ENCODE assay signal across 9 cellular contexts in genomic region chr17:81341347-81342061, GRCh38. TPM values are rescaled to one million over a fixed set of nuclear protein-coding genes. Genes with fewer than 3 reads are reported as not detected.
A peak's percentile ranks its signal among the peaks of the same experiment; 100 is the strongest.
DNase-seq lines count a peak whose midpoint lies in the region; ATAC-seq, FAIRE-seq and TF ChIP-seq lines count a peak whose summit lies in the region.
"Had no signal": no experiment of that assay in that cellular context is flagged by ENCODE, and none has a peak within 500 bp of the region (broad histone marks: within the 10 kb centered on the region; RNA-seq: fewer than 3 reads in every experiment).

No MANE protein-coding gene starts in this region.

- H3K4me1 Mint-ChIP-seq in activated CD4-positive, alpha-beta T cell treated with anti-CD3 and anti-CD28 coated beads, Interleukin-2, amount 10 ng/mL, durations not matched to agents 24 days and 14 days: peaks cover 7% of the 10 kb centered on the region

- H3K36me3 ChIP-seq in esophagus muscularis mucosa (no peaks in the 10 kb centered on the region), muscle layer of duodenum (ENCODE audit: control insufficient read depth in 1 of 2, insufficient read depth in 2 of 2, low read length in 2 of 2) (peaks cover 0 to 3% of the 10 kb centered on the region in 2 donors), upper lobe of right lung (no peaks in the 10 kb centered on the region)

- H3K4me3 Mint-ChIP-seq in activated CD4-positive, alpha-beta T cell treated with anti-CD3 and anti-CD28 coated beads, Interleukin-2, amount 10 ng/mL, durations not matched to agents 24 days and 14 days: no peak overlapping the region

- TF ChIP-seq POLR2A in esophagus muscularis mucosa (IDR thresholded peaks at IDR 0.05; ENCODE audit: low read depth) (no peak), GM12892 (IDR thresholded peaks at IDR 0.05; ENCODE audit: low read depth, low read length) (no peak)

- TF ChIP-seq CTCF in esophagus muscularis mucosa (IDR thresholded peaks at IDR 0.05): no peak
- TF ChIP-seq CTCF in upper lobe of right lung (IDR thresholded peaks at IDR 0.05): no peak

- WGBS in esophagus muscularis mucosa: 16% methylated on average over 19 of the region's 90 CpGs

- no peak overlapping the region for H3K27ac Mint-ChIP-seq in activated CD4-positive, alpha-beta T cell treated with anti-CD3 and anti-CD28 coated beads, Interleukin-2, amount 10 ng/mL, durations not matched to agents 24 days and 14 days

- H3K36me3 Mint-ChIP-seq in activated CD4-positive, alpha-beta T cell treated with anti-CD3 and anti-CD28 coated beads, Interleukin-2, amount 10 ng/mL, durations not matched to agents 24 days and 14 days (ENCODE audit: low read depth): peaks cover 4% of the 10 kb centered on the region

- peaks cover 42% of the 10 kb centered on the region for H3K27me3 Mint-ChIP-seq in activated CD4-positive, alpha-beta T cell treated with anti-CD3 and anti-CD28 coated beads, Interleukin-2, amount 10 ng/mL, durations not matched to agents 24 days and 14 days

- DNase-seq in activated CD4-positive, alpha-beta T cell treated with anti-CD3 and anti-CD28 coated beads, Interleukin-2, amount 10 ng/mL, durations not matched to agents 24 days and 14 days: peak; percentile 61
- no peak for DNase-seq in activated CD4-positive, alpha-beta T cell treated with anti-CD3 and anti-CD28 coated beads for 4 hours
- DNase-seq in esophagus muscularis mucosa (ENCODE audit: extremely low spot score) (no peak), upper lobe of right lung (no peak), NCI-H2081 treated with DMSO at 0.1 percent for 48 hours (lab: John Stamatoyannopoulos, UW) (no peak), activated T-cell treated with anti-CD3 and anti-CD28 coated beads for 4 hours (no peak), GM12892 (ENCODE audit: insufficient read length) (no peak)
- DNase-seq: stimulated activated CD4-positive, alpha-beta T cell treated with anti-CD3 and anti-CD28 coated beads, Interleukin-2, amount 100 ng/mL, for 48 hours had no signal

- peak overlapping the region; percentile 91 to 99 (median 96) for H3K27ac ChIP-seq in esophagus muscularis mucosa (replicated peaks in 1 of 4)
- peak overlapping the region; percentile 94 for H3K27ac ChIP-seq in muscle layer of duodenum (ENCODE audit: low read length)
- H3K27ac ChIP-seq in upper lobe of right lung: peak overlapping the region; percentile 93

- H3K4me1 ChIP-seq in esophagus muscularis mucosa (peaks cover 43 to 75% (median 68%) of the 10 kb centered on the region in 4 donors), muscle layer of duodenum (ENCODE audit: control insufficient read depth in 1 of 2, insufficient read depth in 2 of 2, low read length in 2 of 2) (peaks cover 17 to 47% of the 10 kb centered on the region in 2 donors), upper lobe of right lung (peaks cover 44% of the 10 kb centered on the region)

- no peaks in the 10 kb centered on the region for H3K9me3 Mint-ChIP-seq in activated CD4-positive, alpha-beta T cell treated with anti-CD3 and anti-CD28 coated beads, Interleukin-2, amount 10 ng/mL, durations not matched to agents 24 days and 14 days

- no peak for FAIRE-seq in GM12892 (lab: Jason Lieb, UNC)

- H3K9me3 ChIP-seq in esophagus muscularis mucosa: no peaks in the 10 kb centered on the region
- H3K9me3 ChIP-seq in muscle layer of duodenum (ENCODE audit: control insufficient read depth in 1 of 2, low read length in 2 of 2): no peaks in the 10 kb centered on the region
- H3K9me3 ChIP-seq in upper lobe of right lung: no peaks in the 10 kb centered on the region

- TF ChIP-seq EP300 in esophagus muscularis mucosa (IDR thresholded peaks at IDR 0.05): no peak

- ATAC-seq in upper lobe of right lung: no peak

- no peaks in the 10 kb centered on the region for H3K27me3 ChIP-seq in esophagus muscularis mucosa
- no peaks in the 10 kb centered on the region for H3K27me3 ChIP-seq in muscle layer of duodenum (ENCODE audit: low read depth, low read length)
- no peaks in the 10 kb centered on the region for H3K27me3 ChIP-seq in upper lobe of right lung

- intact Hi-C loops in activated CD4-positive, alpha-beta T cell treated with anti-CD3 and anti-CD28 coated beads, Interleukin-2, amount 10 ng/mL, durations not matched to agents 24 days and 14 days (cut with micrococcal nuclease): no loop called here
- intact Hi-C loops in esophagus muscularis mucosa (cut with DNase I) (loop anchor here (1.0 kb wide), 1 partner anchor 55 kb away; no protein-coding TSS in a partner anchor), upper lobe of right lung (cut with DNase I) (no loop called here)

- H3K4me3 ChIP-seq in esophagus muscularis mucosa: peak overlapping the region; percentile 70 to 96 (median 80)
- H3K4me3 ChIP-seq in muscle layer of duodenum (ENCODE audit: low read depth in 1 of 2, low read length in 2 of 2): peak overlapping the region; percentile 46 to 90
- H3K4me3 ChIP-seq in upper lobe of right lung: peak overlapping the region; percentile 88

RNA-seq across cellular contexts. Expression of gene SLC38A10, which starts 46.4 kb away (rescaled TPM):
- 98.0 and 105 TPM in 2 replicates for total RNA-seq in activated CD4-positive, alpha-beta T cell treated with anti-CD3 and anti-CD28 coated beads, Interleukin-2, amount 10 ng/mL, durations not matched to agents 24 days and 14 days
- total RNA-seq in esophagus muscularis mucosa: 100 to 1,000 TPM in 2 of 4 donors, 10 to 100 TPM in 2; 78.0 to 103 (median 93.4) TPM
- 87.3 TPM for total RNA-seq in upper lobe of right lung
- 20.1 TPM for polyA plus RNA-seq in GM12892 (2012; ENCODE audit: missing spikeins)

RNA-seq across cellular contexts. Expression of gene BAHCC1, which starts 53.8 kb away (rescaled TPM):
- 0.05 TPM in 1 of 2 replicates, not detected in the other for total RNA-seq in activated CD4-positive, alpha-beta T cell treated with anti-CD3 and anti-CD28 coated beads, Interleukin-2, amount 10 ng/mL, durations not matched to agents 24 days and 14 days
- total RNA-seq in esophagus muscularis mucosa: 10 to 100 TPM; 15.9 to 38.1 (median 21.1) TPM
- 23.3 TPM for total RNA-seq in upper lobe of right lung
- polyA plus RNA-seq in GM12892 (2012; ENCODE audit: missing spikeins): not detected

Comparison
In these comparisons a context has a peak if more than half of its experiments do, and no peak if none do; other contexts are left out.
1. RNA of gene BAHCC1, which starts 53.8 kb away (total RNA-seq): 23.3 TPM in upper lobe of right lung (single experiment) and 15.9 to 38.1 TPM in esophagus muscularis mucosa; 0.05 TPM in activated CD4-positive, alpha-beta T cell treated with anti-CD3 and anti-CD28 coated beads, Interleukin-2, amount 10 ng/mL, durations not matched to agents 24 days and 14 days; every median in the first group is over 10 times any median in the second.
2. Peak in every context shown above with its lines, with median percentiles within 50 percentile points of each other: H3K27ac ChIP-seq and H3K4me3 ChIP-seq.